In genomic region chr16:27599606-27600005, GRCh38 we compare ENCODE assay signal across 1 cellular context.
TF ChIP-seq lines count a peak whose summit lies in the region.

No MANE protein-coding gene starts in this region.

TF ChIP-seq in WTC11, 78 proteins besides CTCF, POLR2A, EP300 and RAD21 (continued from another document):
- TF ChIP-seq ATF2 (CRISPR knock-in tag; IDR thresholded peaks at IDR 0.05; ENCODE audit: borderline replicate concordance, low read depth) (no peak), ZNF416 (CRISPR knock-in tag; IDR thresholded peaks at IDR 0.05) (no peak), MAX (CRISPR knock-in tag; IDR thresholded peaks at IDR 0.05) (no peak), NFATC4 (CRISPR knock-in tag; IDR thresholded peaks at IDR 0.05) (no peak), ZNF281 (CRISPR knock-in tag; IDR thresholded peaks at IDR 0.05) (no peak)
TF ChIP-seq in WTC11: peak in this region for 0.
